In genomic region chr5:177336112-177336511, GRCh38 we compare ENCODE assay signal across 9 cellular contexts.
A peak's percentile ranks its signal among the peaks of the same experiment; 100 is the strongest.
DNase-seq lines count a peak whose midpoint lies in the region; ATAC-seq and TF ChIP-seq lines count a peak whose summit lies in the region.
"Had no signal": no experiment of that assay in that cellular context is flagged by ENCODE, and none has a peak within 500 bp of the region (broad histone marks: within the 10 kb centered on the region; RNA-seq: fewer than 3 reads in every experiment).

No MANE protein-coding gene starts in this region.

- peaks cover 84% of the 10 kb centered on the region for H3K36me3 ChIP-seq in adipocyte (ENCODE audit: control insufficient read depth, insufficient read depth, low read length, severe bottlenecking)

- H3K27me3 Mint-ChIP-seq in nephron progenitor cell (ENCODE audit: low read depth, poor library complexity): peaks cover 3% of the 10 kb centered on the region

- no peak overlapping the region for H3K4me3 Mint-ChIP-seq in nephron progenitor cell

- H3K9ac ChIP-seq in adipocyte (ENCODE audit: low read length): no peak overlapping the region

- TF ChIP-seq CTCF in LNCaP clone FGC (IDR thresholded peaks at IDR 0.05; ENCODE audit: control insufficient read depth, extremely low read depth, insufficient read depth) (peak; percentile 25), nephron progenitor cell (IDR thresholded peaks at IDR 0.05) (peak; percentile 8)

- H3K9me3 ChIP-seq in adipocyte (ENCODE audit: control insufficient read depth, low read length): no peaks in the 10 kb centered on the region
- H3K9me3 ChIP-seq: SJCRH30 had no signal

- H3K4me3 ChIP-seq in LNCaP clone FGC (ENCODE audit: low read depth, low read length): no peak overlapping the region
- H3K4me3 ChIP-seq in adipocyte (ENCODE audit: low read length): no peak overlapping the region
- H3K4me3 ChIP-seq: SJCRH30 had no signal

- DNase-seq in EL (peak; percentile 21), LNCaP clone FGC (ENCODE audit: low read depth) (no peak), adipocyte (ENCODE audit: low read depth) (peak; percentile 14), nephron progenitor cell (no peak), HuH-7.5 (ENCODE audit: low spot score) (no peak), NCI-H510A treated with DMSO at 0.1 percent for 48 hours (lab: John Stamatoyannopoulos, UW) (no peak)

- no peaks in the 10 kb centered on the region for H3K27me3 ChIP-seq in adipocyte (replicated peaks; ENCODE audit: control insufficient read depth, insufficient read depth, low read length)
- H3K27me3 ChIP-seq: SJCRH30 had no signal

- no peaks in the 10 kb centered on the region for H3K4me1 Mint-ChIP-seq in nephron progenitor cell

- ATAC-seq in HG03439 (IDR thresholded peaks at IDR 0.05; ENCODE audit: unreplicated experiment): no peak
- no peak for ATAC-seq in GM21786 (IDR thresholded peaks at IDR 0.05; ENCODE audit: unreplicated experiment)

- H3K36me3 Mint-ChIP-seq in nephron progenitor cell (ENCODE audit: low read depth): peaks cover 30% of the 10 kb centered on the region

- H3K9me3 Mint-ChIP-seq in nephron progenitor cell: no peaks in the 10 kb centered on the region

- no peaks in the 10 kb centered on the region for H3K4me1 ChIP-seq in adipocyte (ENCODE audit: control insufficient read depth, insufficient read depth, low read length)
- H3K4me1 ChIP-seq: SJCRH30 had no signal

- no peak overlapping the region for H3K27ac Mint-ChIP-seq in nephron progenitor cell

Comparison
In these comparisons a context has a peak if more than half of its experiments do, and no peak if none do; other contexts are left out.
1. DNase-seq: peak in EL (single experiment) and adipocyte (single experiment); none in LNCaP clone FGC (single experiment), nephron progenitor cell (single experiment), HuH-7.5 (single experiment) and NCI-H510A treated with DMSO at 0.1 percent for 48 hours (single experiment).